1 cellular context compared by ENCODE assay signal in the genomic region with DNA sequence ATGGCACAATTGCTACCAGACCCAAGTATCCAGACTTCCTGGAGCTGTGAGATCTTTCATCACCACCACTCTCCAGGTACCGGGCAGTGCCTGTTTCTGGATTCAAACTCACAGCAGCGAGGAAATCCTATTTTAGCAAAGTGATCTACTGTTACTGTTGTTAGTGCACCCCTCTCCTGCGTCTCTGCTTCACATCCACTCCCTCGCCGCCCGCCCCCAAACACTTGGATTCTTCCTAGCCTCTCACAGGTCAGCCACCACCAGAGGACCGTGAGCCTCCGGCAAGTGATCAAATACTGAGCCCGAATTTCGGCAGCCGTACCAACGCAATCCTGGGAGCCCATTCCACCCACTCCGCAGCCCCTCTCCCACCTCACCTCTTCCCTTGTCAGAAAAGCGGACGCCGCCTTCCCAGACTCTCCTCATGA.
TF ChIP-seq lines count a peak whose summit lies in the region.

No MANE protein-coding gene starts in this region.

TF ChIP-seq in GM12878, 131 proteins besides CTCF, POLR2A, EP300 and RAD21 (continued from another document):
- TF ChIP-seq, protein P1, sequence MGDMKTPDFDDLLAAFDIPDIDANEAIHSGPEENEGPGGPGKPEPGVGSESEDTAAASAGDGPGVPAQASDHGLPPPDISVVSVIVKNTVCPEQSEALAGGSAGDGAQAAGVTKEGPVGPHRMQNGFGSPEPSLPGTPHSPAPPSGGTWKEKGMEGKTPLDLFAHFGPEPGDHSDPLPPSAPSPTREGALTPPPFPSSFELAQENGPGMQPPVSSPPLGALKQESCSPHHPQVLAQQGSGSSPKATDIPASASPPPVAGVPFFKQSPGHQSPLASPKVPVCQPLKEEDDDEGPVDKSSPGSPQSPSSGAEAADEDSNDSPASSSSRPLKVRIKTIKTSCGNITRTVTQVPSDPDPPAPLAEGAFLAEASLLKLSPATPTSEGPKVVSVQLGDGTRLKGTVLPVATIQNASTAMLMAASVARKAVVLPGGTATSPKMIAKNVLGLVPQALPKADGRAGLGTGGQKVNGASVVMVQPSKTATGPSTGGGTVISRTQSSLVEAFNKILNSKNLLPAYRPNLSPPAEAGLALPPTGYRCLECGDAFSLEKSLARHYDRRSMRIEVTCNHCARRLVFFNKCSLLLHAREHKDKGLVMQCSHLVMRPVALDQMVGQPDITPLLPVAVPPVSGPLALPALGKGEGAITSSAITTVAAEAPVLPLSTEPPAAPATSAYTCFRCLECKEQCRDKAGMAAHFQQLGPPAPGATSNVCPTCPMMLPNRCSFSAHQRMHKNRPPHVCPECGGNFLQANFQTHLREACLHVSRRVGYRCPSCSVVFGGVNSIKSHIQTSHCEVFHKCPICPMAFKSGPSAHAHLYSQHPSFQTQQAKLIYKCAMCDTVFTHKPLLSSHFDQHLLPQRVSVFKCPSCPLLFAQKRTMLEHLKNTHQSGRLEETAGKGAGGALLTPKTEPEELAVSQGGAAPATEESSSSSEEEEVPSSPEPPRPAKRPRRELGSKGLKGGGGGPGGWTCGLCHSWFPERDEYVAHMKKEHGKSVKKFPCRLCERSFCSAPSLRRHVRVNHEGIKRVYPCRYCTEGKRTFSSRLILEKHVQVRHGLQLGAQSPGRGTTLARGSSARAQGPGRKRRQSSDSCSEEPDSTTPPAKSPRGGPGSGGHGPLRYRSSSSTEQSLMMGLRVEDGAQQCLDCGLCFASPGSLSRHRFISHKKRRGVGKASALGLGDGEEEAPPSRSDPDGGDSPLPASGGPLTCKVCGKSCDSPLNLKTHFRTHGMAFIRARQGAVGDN (IDR thresholded peaks at IDR 0.05), result no peak
- TF ChIP-seq, protein P2, sequence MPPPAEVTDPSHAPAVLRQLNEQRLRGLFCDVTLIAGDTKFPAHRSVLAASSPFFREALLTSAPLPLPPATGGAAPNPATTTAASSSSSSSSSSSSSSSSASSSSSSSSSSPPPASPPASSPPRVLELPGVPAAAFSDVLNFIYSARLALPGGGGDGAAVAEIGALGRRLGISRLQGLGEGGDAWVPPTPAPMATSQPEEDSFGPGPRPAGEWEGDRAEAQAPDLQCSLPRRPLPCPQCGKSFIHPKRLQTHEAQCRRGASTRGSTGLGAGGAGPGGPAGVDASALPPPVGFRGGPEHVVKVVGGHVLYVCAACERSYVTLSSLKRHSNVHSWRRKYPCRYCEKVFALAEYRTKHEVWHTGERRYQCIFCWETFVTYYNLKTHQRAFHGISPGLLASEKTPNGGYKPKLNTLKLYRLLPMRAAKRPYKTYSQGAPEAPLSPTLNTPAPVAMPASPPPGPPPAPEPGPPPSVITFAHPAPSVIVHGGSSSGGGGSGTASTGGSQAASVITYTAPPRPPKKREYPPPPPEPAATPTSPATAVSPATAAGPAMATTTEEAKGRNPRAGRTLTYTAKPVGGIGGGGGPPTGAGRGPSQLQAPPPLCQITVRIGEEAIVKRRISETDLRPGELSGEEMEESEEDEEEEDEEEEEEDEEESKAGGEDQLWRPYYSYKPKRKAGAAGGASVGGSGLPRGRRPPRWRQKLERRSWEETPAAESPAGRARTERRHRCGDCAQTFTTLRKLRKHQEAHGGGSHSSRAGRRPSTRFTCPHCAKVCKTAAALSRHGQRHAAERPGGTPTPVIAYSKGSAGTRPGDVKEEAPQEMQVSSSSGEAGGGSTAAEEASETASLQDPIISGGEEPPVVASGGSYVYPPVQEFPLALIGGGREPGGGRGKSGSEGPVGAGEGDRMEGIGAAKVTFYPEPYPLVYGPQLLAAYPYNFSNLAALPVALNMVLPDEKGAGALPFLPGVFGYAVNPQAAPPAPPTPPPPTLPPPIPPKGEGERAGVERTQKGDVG (CRISPR knock-in tag; IDR thresholded peaks at IDR 0.05), result no peak
- TF ChIP-seq MYC (IDR thresholded peaks at IDR 0.05; ENCODE audit: insufficient read depth, insufficient read length, insufficient replicate concordance, low read length, severe bottlenecking) (no peak), MTA2 (IDR thresholded peaks at IDR 0.05; ENCODE audit: low read depth) (0 out of 2 replicates have a peak, but pooled peaks have one; percentile 23), POU2F2 (IDR thresholded peaks at IDR 0.05; ENCODE audit: borderline replicate concordance, low read depth, low read length) (no peak), CREB1 (IDR thresholded peaks at IDR 0.05; ENCODE audit: low read depth) (no peak), TCF3 (IDR thresholded peaks at IDR 0.05; ENCODE audit: borderline replicate concordance, insufficient read depth, low read depth, low read length) (no peak), LARP7 (IDR thresholded peaks at IDR 0.05) (peak; percentile 13; the same call in 1 of the 2 replicates), CHD4 (IDR thresholded peaks at IDR 0.05) (no peak), MXI1 (IDR thresholded peaks at IDR 0.05; ENCODE audit: low read depth, low read length) (peak; percentile 18; the same call in 1 of the 2 replicates), CBX5 (IDR thresholded peaks at IDR 0.05; ENCODE audit: low read depth) (no peak), ZZZ3 (IDR thresholded peaks at IDR 0.05; ENCODE audit: control insufficient read depth, insufficient read length, low read depth) (no peak), JUND (IDR thresholded peaks at IDR 0.05; ENCODE audit: low read depth, low read length) (peak; percentile 31; the same call in 1 of the 2 replicates), JUNB (IDR thresholded peaks at IDR 0.05) (no peak), SRF (IDR thresholded peaks at IDR 0.05; ENCODE audit: low read depth in 2 of 2, low read length in 2 of 2) (no peak), ZBED1 (IDR thresholded peaks at IDR 0.05; ENCODE audit: borderline replicate concordance) (no peak), CHD1 (IDR thresholded peaks at IDR 0.05; ENCODE audit: low read depth, low read length) (peak; percentile 82; the same call in 1 of the 2 replicates), SIX5 (IDR thresholded peaks at IDR 0.05; ENCODE audit: low read depth, low read length, severe bottlenecking) (no peak), POLR2AphosphoS2 (IDR thresholded peaks at IDR 0.05; ENCODE audit: low read depth, low read length) (no peak), RB1 (IDR thresholded peaks at IDR 0.05; ENCODE audit: borderline replicate concordance) (no peak), NR2F1 (conservative IDR thresholded peaks at IDR 0.05) (0 out of 2 replicates have a peak, but pooled peaks have one; percentile 4), WRNIP1 (IDR thresholded peaks at IDR 0.05; ENCODE audit: borderline replicate concordance, low read depth, low read length) (no peak), SREBF1 (IDR thresholded peaks at IDR 0.05; ENCODE audit: low read length) (no peak), SMARCA5 (IDR thresholded peaks at IDR 0.05) (peak; percentile 49; the same call in 1 of the 2 replicates), IKZF2 (IDR thresholded peaks at IDR 0.05) (peak in 1 of 2 experiments; percentile 49; a peak in 1 of 4 replicates), HDAC6 (IDR thresholded peaks at IDR 0.05; ENCODE audit: unreplicated experiment) (no peak), EED (IDR thresholded peaks at IDR 0.05; ENCODE audit: low read depth) (no peak), ETV6 (conservative IDR thresholded peaks at IDR 0.05 in 1 of 2, IDR thresholded peaks at IDR 0.05 in 1 of 2; ENCODE audit: borderline replicate concordance in 1 of 2, low read depth in 1 of 2) (no peak), ZNF24 (IDR thresholded peaks at IDR 0.05) (no peak), IRF4 (IDR thresholded peaks at IDR 0.05; ENCODE audit: low read depth, low read length) (no peak), NR2C1 (IDR thresholded peaks at IDR 0.05) (no peak), RAD51 (IDR thresholded peaks at IDR 0.05) (no peak)
- TF ChIP-seq, protein P3, sequence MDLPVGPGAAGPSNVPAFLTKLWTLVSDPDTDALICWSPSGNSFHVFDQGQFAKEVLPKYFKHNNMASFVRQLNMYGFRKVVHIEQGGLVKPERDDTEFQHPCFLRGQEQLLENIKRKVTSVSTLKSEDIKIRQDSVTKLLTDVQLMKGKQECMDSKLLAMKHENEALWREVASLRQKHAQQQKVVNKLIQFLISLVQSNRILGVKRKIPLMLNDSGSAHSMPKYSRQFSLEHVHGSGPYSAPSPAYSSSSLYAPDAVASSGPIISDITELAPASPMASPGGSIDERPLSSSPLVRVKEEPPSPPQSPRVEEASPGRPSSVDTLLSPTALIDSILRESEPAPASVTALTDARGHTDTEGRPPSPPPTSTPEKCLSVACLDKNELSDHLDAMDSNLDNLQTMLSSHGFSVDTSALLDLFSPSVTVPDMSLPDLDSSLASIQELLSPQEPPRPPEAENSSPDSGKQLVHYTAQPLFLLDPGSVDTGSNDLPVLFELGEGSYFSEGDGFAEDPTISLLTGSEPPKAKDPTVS (IDR thresholded peaks at IDR 0.05; ENCODE audit: low read depth, low read length), result no peak
- TF ChIP-seq, protein P4, sequence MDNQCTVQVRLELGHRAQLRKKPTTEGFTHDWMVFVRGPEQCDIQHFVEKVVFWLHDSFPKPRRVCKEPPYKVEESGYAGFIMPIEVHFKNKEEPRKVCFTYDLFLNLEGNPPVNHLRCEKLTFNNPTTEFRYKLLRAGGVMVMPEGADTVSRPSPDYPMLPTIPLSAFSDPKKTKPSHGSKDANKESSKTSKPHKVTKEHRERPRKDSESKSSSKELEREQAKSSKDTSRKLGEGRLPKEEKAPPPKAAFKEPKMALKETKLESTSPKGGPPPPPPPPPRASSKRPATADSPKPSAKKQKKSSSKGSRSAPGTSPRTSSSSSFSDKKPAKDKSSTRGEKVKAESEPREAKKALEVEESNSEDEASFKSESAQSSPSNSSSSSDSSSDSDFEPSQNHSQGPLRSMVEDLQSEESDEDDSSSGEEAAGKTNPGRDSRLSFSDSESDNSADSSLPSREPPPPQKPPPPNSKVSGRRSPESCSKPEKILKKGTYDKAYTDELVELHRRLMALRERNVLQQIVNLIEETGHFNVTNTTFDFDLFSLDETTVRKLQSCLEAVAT (IDR thresholded peaks at IDR 0.05), result no peak; the same call in 1 of the 2 replicates
- TF ChIP-seq, protein P5, sequence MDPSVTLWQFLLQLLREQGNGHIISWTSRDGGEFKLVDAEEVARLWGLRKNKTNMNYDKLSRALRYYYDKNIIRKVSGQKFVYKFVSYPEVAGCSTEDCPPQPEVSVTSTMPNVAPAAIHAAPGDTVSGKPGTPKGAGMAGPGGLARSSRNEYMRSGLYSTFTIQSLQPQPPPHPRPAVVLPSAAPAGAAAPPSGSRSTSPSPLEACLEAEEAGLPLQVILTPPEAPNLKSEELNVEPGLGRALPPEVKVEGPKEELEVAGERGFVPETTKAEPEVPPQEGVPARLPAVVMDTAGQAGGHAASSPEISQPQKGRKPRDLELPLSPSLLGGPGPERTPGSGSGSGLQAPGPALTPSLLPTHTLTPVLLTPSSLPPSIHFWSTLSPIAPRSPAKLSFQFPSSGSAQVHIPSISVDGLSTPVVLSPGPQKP (IDR thresholded peaks at IDR 0.05; ENCODE audit: low read depth, low read length), result peak; percentile 4; the same call in 1 of the 2 replicates
- TF ChIP-seq, protein P6, sequence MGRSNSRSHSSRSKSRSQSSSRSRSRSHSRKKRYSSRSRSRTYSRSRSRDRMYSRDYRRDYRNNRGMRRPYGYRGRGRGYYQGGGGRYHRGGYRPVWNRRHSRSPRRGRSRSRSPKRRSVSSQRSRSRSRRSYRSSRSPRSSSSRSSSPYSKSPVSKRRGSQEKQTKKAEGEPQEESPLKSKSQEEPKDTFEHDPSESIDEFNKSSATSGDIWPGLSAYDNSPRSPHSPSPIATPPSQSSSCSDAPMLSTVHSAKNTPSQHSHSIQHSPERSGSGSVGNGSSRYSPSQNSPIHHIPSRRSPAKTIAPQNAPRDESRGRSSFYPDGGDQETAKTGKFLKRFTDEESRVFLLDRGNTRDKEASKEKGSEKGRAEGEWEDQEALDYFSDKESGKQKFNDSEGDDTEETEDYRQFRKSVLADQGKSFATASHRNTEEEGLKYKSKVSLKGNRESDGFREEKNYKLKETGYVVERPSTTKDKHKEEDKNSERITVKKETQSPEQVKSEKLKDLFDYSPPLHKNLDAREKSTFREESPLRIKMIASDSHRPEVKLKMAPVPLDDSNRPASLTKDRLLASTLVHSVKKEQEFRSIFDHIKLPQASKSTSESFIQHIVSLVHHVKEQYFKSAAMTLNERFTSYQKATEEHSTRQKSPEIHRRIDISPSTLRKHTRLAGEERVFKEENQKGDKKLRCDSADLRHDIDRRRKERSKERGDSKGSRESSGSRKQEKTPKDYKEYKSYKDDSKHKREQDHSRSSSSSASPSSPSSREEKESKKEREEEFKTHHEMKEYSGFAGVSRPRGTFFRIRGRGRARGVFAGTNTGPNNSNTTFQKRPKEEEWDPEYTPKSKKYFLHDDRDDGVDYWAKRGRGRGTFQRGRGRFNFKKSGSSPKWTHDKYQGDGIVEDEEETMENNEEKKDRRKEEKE (IDR thresholded peaks at IDR 0.05), result no peak
- TF ChIP-seq, protein P7, sequence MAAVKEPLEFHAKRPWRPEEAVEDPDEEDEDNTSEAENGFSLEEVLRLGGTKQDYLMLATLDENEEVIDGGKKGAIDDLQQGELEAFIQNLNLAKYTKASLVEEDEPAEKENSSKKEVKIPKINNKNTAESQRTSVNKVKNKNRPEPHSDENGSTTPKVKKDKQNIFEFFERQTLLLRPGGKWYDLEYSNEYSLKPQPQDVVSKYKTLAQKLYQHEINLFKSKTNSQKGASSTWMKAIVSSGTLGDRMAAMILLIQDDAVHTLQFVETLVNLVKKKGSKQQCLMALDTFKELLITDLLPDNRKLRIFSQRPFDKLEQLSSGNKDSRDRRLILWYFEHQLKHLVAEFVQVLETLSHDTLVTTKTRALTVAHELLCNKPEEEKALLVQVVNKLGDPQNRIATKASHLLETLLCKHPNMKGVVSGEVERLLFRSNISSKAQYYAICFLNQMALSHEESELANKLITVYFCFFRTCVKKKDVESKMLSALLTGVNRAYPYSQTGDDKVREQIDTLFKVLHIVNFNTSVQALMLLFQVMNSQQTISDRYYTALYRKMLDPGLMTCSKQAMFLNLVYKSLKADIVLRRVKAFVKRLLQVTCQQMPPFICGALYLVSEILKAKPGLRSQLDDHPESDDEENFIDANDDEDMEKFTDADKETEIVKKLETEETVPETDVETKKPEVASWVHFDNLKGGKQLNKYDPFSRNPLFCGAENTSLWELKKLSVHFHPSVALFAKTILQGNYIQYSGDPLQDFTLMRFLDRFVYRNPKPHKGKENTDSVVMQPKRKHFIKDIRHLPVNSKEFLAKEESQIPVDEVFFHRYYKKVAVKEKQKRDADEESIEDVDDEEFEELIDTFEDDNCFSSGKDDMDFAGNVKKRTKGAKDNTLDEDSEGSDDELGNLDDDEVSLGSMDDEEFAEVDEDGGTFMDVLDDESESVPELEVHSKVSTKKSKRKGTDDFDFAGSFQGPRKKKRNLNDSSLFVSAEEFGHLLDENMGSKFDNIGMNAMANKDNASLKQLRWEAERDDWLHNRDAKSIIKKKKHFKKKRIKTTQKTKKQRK (IDR thresholded peaks at IDR 0.05; ENCODE audit: low read depth, low read length), result no peak
- TF ChIP-seq, protein P8, sequence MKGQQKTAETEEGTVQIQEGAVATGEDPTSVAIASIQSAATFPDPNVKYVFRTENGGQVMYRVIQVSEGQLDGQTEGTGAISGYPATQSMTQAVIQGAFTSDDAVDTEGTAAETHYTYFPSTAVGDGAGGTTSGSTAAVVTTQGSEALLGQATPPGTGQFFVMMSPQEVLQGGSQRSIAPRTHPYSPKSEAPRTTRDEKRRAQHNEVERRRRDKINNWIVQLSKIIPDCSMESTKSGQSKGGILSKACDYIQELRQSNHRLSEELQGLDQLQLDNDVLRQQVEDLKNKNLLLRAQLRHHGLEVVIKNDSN (IDR thresholded peaks at IDR 0.05; ENCODE audit: borderline replicate concordance, extremely low read length, insufficient read depth, low read depth, low read length), result no peak
